ENCODE assay signal across 1 cellular context in the genomic region with DNA sequence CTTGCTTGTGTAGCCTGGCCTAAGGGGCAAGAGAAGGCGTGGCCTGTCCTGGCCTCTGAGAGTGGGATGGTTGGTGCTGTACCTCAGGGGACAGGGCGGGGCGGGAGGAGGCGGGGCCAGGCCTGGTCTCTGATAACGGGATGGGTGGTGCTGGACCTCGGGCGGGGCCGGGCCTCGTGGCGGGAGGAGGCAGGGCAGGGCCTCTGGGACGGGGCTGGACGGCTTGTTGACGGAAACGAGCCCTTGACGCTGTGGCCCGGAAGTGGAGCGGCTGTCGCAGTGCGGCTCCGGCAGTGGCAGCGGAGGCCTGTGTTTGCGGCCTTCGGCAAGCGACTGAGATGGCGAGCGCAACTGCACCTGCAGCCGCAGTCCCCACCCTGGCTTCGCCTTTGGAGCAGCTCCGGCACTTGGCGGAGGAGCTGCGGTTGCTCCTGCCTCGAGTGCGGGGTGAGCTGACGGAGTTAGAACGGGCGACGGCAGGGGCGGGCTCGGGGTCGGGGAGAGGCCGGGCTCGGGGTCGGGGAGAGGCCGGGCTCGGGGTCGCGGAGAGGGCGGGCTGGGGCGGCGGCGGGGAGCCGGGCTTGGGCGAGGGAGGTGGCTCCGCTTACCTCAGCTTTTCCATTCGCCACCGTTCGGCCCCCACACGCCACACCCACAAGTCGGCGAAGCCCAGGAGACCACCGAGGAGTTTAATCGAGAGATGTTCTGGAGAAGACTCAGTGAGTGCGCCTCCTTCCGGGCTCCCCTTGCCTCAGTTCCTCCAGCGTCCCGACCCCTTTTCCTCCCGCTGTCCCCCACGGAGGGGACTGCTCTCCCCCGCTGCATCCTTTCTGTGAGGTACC.
TF ChIP-seq lines count a peak whose summit lies in the region.

A gene with protein sequence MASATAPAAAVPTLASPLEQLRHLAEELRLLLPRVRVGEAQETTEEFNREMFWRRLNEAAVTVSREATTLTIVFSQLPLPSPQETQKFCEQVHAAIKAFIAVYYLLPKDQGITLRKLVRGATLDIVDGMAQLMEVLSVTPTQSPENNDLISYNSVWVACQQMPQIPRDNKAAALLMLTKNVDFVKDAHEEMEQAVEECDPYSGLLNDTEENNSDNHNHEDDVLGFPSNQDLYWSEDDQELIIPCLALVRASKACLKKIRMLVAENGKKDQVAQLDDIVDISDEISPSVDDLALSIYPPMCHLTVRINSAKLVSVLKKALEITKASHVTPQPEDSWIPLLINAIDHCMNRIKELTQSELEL (plus strand): TSS at position 243 of the 842 bp plus-strand sequence. CDS start 96 bp downstream, at position 339.

TF ChIP-seq in HepG2, 621 proteins besides CTCF, POLR2A, EP300 and RAD21 (continued from another document and continues in another):
- TF ChIP-seq, protein P1, sequence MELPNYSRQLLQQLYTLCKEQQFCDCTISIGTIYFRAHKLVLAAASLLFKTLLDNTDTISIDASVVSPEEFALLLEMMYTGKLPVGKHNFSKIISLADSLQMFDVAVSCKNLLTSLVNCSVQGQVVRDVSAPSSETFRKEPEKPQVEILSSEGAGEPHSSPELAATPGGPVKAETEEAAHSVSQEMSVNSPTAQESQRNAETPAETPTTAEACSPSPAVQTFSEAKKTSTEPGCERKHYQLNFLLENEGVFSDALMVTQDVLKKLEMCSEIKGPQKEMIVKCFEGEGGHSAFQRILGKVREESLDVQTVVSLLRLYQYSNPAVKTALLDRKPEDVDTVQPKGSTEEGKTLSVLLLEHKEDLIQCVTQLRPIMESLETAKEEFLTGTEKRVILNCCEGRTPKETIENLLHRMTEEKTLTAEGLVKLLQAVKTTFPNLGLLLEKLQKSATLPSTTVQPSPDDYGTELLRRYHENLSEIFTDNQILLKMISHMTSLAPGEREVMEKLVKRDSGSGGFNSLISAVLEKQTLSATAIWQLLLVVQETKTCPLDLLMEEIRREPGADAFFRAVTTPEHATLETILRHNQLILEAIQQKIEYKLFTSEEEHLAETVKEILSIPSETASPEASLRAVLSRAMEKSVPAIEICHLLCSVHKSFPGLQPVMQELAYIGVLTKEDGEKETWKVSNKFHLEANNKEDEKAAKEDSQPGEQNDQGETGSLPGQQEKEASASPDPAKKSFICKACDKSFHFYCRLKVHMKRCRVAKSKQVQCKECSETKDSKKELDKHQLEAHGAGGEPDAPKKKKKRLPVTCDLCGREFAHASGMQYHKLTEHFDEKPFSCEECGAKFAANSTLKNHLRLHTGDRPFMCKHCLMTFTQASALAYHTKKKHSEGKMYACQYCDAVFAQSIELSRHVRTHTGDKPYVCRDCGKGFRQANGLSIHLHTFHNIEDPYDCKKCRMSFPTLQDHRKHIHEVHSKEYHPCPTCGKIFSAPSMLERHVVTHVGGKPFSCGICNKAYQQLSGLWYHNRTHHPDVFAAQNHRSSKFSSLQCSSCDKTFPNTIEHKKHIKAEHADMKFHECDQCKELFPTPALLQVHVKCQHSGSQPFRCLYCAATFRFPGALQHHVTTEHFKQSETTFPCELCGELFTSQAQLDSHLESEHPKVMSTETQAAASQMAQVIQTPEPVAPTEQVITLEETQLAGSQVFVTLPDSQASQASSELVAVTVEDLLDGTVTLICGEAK (IDR thresholded peaks at IDR 0.05) = no peak
- TF ChIP-seq, protein P1 (CRISPR knock-in tag; IDR thresholded peaks at IDR 0.05) = peak; percentile 82; the same call in 1 of the 2 replicates
- TF ChIP-seq YEATS2 (CRISPR knock-in tag; IDR thresholded peaks at IDR 0.05; ENCODE audit: borderline replicate concordance) (no peak), KDM4B (CRISPR knock-in tag; IDR thresholded peaks at IDR 0.05) (0 out of 2 replicates have a peak, but pooled peaks have one; percentile 81), ZNF143 (CRISPR knock-in tag; IDR thresholded peaks at IDR 0.05) (peak; percentile 46; the same call in 1 of the 2 replicates), MED8 (CRISPR knock-in tag; IDR thresholded peaks at IDR 0.05; ENCODE audit: insufficient replicate concordance) (no peak), MBNL3 (CRISPR knock-in tag; conservative IDR thresholded peaks at IDR 0.05) (no peak), ZNF773 (CRISPR knock-in tag; IDR thresholded peaks at IDR 0.05; ENCODE audit: borderline replicate concordance) (0 out of 2 replicates have a peak, but pooled peaks have one; percentile 50), SOX5 (CRISPR knock-in tag; IDR thresholded peaks at IDR 0.05; ENCODE audit: borderline replicate concordance) (peak; percentile 34; the same call in 1 of the 2 replicates), SRSF1 (optimal IDR thresholded peaks at IDR 0.05; ENCODE audit: low read depth, low read length) (peak; percentile 81), ZNF260 (CRISPR knock-in tag; IDR thresholded peaks at IDR 0.05; ENCODE audit: borderline replicate concordance, low read depth) (no peak), ZNF546 (CRISPR knock-in tag; conservative IDR thresholded peaks at IDR 0.05) (0 out of 2 replicates have a peak, but pooled peaks have one; percentile 66), PHF8 (CRISPR knock-in tag; IDR thresholded peaks at IDR 0.05) (peak; percentile 96), KMT2B (CRISPR knock-in tag; IDR thresholded peaks at IDR 0.05) (peak; percentile 87), PAWR (CRISPR knock-in tag; IDR thresholded peaks at IDR 0.05; ENCODE audit: borderline replicate concordance) (no peak), MEF2D (CRISPR knock-in tag; IDR thresholded peaks at IDR 0.05) (peak; percentile 76), JUND (CRISPR knock-in tag; IDR thresholded peaks at IDR 0.05) (no peak)
- TF ChIP-seq, protein P2, sequence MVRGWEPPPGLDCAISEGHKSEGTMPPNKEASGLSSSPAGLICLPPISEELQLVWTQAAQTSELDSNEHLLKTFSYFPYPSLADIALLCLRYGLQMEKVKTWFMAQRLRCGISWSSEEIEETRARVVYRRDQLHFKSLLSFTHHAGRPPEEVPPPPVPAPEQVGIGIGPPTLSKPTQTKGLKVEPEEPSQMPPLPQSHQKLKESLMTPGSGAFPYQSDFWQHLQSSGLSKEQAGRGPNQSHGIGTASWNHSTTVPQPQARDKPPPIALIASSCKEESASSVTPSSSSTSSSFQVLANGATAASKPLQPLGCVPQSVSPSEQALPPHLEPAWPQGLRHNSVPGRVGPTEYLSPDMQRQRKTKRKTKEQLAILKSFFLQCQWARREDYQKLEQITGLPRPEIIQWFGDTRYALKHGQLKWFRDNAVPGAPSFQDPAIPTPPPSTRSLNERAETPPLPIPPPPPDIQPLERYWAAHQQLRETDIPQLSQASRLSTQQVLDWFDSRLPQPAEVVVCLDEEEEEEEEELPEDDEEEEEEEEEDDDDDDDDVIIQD (CRISPR knock-in tag; IDR thresholded peaks at IDR 0.05; ENCODE audit: low read depth) = no peak
- TF ChIP-seq, protein P3, sequence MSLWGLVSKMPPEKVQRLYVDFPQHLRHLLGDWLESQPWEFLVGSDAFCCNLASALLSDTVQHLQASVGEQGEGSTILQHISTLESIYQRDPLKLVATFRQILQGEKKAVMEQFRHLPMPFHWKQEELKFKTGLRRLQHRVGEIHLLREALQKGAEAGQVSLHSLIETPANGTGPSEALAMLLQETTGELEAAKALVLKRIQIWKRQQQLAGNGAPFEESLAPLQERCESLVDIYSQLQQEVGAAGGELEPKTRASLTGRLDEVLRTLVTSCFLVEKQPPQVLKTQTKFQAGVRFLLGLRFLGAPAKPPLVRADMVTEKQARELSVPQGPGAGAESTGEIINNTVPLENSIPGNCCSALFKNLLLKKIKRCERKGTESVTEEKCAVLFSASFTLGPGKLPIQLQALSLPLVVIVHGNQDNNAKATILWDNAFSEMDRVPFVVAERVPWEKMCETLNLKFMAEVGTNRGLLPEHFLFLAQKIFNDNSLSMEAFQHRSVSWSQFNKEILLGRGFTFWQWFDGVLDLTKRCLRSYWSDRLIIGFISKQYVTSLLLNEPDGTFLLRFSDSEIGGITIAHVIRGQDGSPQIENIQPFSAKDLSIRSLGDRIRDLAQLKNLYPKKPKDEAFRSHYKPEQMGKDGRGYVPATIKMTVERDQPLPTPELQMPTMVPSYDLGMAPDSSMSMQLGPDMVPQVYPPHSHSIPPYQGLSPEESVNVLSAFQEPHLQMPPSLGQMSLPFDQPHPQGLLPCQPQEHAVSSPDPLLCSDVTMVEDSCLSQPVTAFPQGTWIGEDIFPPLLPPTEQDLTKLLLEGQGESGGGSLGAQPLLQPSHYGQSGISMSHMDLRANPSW (CRISPR knock-in tag; IDR thresholded peaks at IDR 0.05; ENCODE audit: borderline replicate concordance) = no peak
- TF ChIP-seq, protein P4, sequence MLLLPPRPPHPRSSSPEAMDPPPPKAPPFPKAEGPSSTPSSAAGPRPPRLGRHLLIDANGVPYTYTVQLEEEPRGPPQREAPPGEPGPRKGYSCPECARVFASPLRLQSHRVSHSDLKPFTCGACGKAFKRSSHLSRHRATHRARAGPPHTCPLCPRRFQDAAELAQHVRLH (CRISPR knock-in tag; IDR thresholded peaks at IDR 0.05; ENCODE audit: borderline replicate concordance, low read depth) = no peak; the same call in none of the 2 replicates
- TF ChIP-seq, protein P5, sequence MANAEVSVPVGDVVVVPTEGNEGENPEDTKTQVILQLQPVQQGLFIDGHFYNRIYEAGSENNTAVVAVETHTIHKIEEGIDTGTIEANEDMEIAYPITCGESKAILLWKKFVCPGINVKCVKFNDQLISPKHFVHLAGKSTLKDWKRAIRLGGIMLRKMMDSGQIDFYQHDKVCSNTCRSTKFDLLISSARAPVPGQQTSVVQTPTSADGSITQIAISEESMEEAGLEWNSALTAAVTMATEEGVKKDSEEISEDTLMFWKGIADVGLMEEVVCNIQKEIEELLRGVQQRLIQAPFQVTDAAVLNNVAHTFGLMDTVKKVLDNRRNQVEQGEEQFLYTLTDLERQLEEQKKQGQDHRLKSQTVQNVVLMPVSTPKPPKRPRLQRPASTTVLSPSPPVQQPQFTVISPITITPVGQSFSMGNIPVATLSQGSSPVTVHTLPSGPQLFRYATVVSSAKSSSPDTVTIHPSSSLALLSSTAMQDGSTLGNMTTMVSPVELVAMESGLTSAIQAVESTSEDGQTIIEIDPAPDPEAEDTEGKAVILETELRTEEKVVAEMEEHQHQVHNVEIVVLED (CRISPR knock-in tag; IDR thresholded peaks at IDR 0.05; ENCODE audit: borderline replicate concordance) = peak; percentile 63
